12 cellular contexts compared by ENCODE assay signal in genomic region chr4:152462047-152462446, GRCh38.
DNase-seq lines count a peak whose midpoint lies in the region; ATAC-seq, FAIRE-seq and TF ChIP-seq lines count a peak whose summit lies in the region.
"Had no signal": no experiment of that assay in that cellular context is flagged by ENCODE, and none has a peak within 500 bp of the region (broad histone marks: within the 10 kb centered on the region; RNA-seq: fewer than 3 reads in every experiment).

No MANE protein-coding gene starts in this region.

- TF ChIP-seq EP300 in HepG2 (IDR thresholded peaks at IDR 0.05; ENCODE audit: low read depth in 2 of 2, low read length in 2 of 2) (no peak), HepG2 (CRISPR knock-in tag; IDR thresholded peaks at IDR 0.05; ENCODE audit: borderline replicate concordance) (no peak), SK-N-SH (IDR thresholded peaks at IDR 0.05; ENCODE audit: borderline replicate concordance in 1 of 2, low read depth in 1 of 2, low read length in 1 of 2) (no peak), sigmoid colon (IDR thresholded peaks at IDR 0.05) (no peak)

- H3K4me1 ChIP-seq in HepG2 (ENCODE audit: insufficient read depth, low read length) (peaks cover 53% of the 10 kb centered on the region), SK-N-SH (ENCODE audit: control insufficient read depth in 1 of 2, insufficient read depth in 2 of 2, low read depth in 1 of 2, low read length in 1 of 2) (peaks cover 2 to 12% of the 10 kb centered on the region in 2 experiments; a peak in 2 of 4 replicates), ascending aorta (no peaks in the 10 kb centered on the region), sigmoid colon (no peaks in the 10 kb centered on the region)

- H3K9me3 ChIP-seq in HepG2 (ENCODE audit: low read length): no peaks in the 10 kb centered on the region
- H3K9me3 ChIP-seq in SK-N-SH: no peaks in the 10 kb centered on the region
- H3K9me3 ChIP-seq in ascending aorta: no peaks in the 10 kb centered on the region
- no peaks in the 10 kb centered on the region for H3K9me3 ChIP-seq in sigmoid colon

- no peaks in the 10 kb centered on the region for H3F3A ChIP-seq in SK-N-SH (replicated peaks; ENCODE audit: insufficient read depth)

- DNase-seq in HepG2 (ENCODE audit: low spot score) (peak; percentile 26), SK-N-SH (no peak), foreskin fibroblast (no peak), ascending aorta (ENCODE audit: low spot score in 2 of 2) (no peak), sigmoid colon (no peak)
- DNase-seq: amygdala, SW 1271 had no signal

- intact Hi-C loops in HepG2 (cut with micrococcal nuclease; ENCODE audit: unreplicated experiment): loop anchor here (5.0 kb wide), 1 partner anchor 35 kb away; no protein-coding TSS in a partner anchor
- intact Hi-C loops in ascending aorta (cut with DNase I): no loop called here
- intact Hi-C loops in sigmoid colon (cut with DNase I): no loop called here

- H3K79me2 ChIP-seq in HepG2 (ENCODE audit: insufficient read depth, low read length) (peaks cover 25% of the 10 kb centered on the region), SK-N-SH (ENCODE audit: insufficient read depth) (peaks cover 60% of the 10 kb centered on the region)

- TF ChIP-seq CTCF in HepG2 (CRISPR knock-in tag; IDR thresholded peaks at IDR 0.05) (no peak), SK-N-SH (IDR thresholded peaks at IDR 0.05) (no peak), foreskin fibroblast (IDR thresholded peaks at IDR 0.05; ENCODE audit: low read depth, low read length) (no peak), ascending aorta (IDR thresholded peaks at IDR 0.05) (no peak), sigmoid colon (IDR thresholded peaks at IDR 0.05) (no peak)

- POLR2A ChIA-PET in HepG2 (lab: Yijun Ruan, JAX): no interaction called here
- POLR2A ChIA-PET in SK-N-SH (lab: Yijun Ruan, JAX): no interaction called here

- no peak overlapping the region for H3K9ac ChIP-seq in HepG2 (ENCODE audit: insufficient read depth, low read depth, low read length)
- H3K9ac ChIP-seq in SK-N-SH: no peak overlapping the region

- no peaks in the 10 kb centered on the region for H3K27me3 ChIP-seq in HepG2 (ENCODE audit: control insufficient read depth in 1 of 2, insufficient read depth in 2 of 2, low read length in 2 of 2)
- no peaks in the 10 kb centered on the region for H3K27me3 ChIP-seq in SK-N-SH (ENCODE audit: insufficient read depth)
- H3K27me3 ChIP-seq in ascending aorta: no peaks in the 10 kb centered on the region
- no peaks in the 10 kb centered on the region for H3K27me3 ChIP-seq in sigmoid colon

- in situ Hi-C loops in HepG2 (cut with HindIII; ENCODE audit: extremely low pct_ligation_motif_present, low pct_unique_long_range_greater_than_20kb): no loop called here

- no TSS peak for BruUV-seq in HepG2 (replicated peaks; lab: Mats Ljungman, UMichigan)

- H3K4me2 ChIP-seq in HepG2 (ENCODE audit: low read depth, low read length) (peak overlapping the region; percentile 21; the same call in 1 of the 2 replicates), SK-N-SH (no peak overlapping the region)

- FAIRE-seq in HepG2 (lab: Jason Lieb, UNC): no peak
- FAIRE-seq: frontal cortex, G401.6 had no signal

- no peak overlapping the region for H2AFZ ChIP-seq in HepG2 (ENCODE audit: low read length)
- no peak overlapping the region for H2AFZ ChIP-seq in SK-N-SH (ENCODE audit: low read depth)

- TF ChIP-seq RAD21 in HepG2 (CRISPR knock-in tag; IDR thresholded peaks at IDR 0.05) (no peak), SK-N-SH (IDR thresholded peaks at IDR 0.05; ENCODE audit: low read length) (no peak)

- ATAC-seq in GM18861 (IDR thresholded peaks at IDR 0.05; ENCODE audit: unreplicated experiment): peak; percentile 64
- ATAC-seq in GM21786 (IDR thresholded peaks at IDR 0.05; ENCODE audit: unreplicated experiment): peak; percentile 73
- ATAC-seq in HG03565 (IDR thresholded peaks at IDR 0.05; ENCODE audit: unreplicated experiment): peak; percentile 56
- peak; percentile 66; the same call in 2 of the 3 replicates for ATAC-seq in HepG2

- H3K36me3 ChIP-seq in HepG2 (replicated peaks in 1 of 2; ENCODE audit: control insufficient read depth in 1 of 2, insufficient read depth in 2 of 2, low read length in 2 of 2) (no peaks in the 10 kb centered on the region), SK-N-SH (replicated peaks in 1 of 2; ENCODE audit: control insufficient read depth in 1 of 2, insufficient read depth in 2 of 2, low read length in 1 of 2) (no peaks in the 10 kb centered on the region), ascending aorta (no peaks in the 10 kb centered on the region), sigmoid colon (no peaks in the 10 kb centered on the region)

- CTCF ChIA-PET in HepG2 (lab: Yijun Ruan, JAX; ENCODE audit: low intra/inter-chr PET ratio, low total read pairs): no interaction called here
- CTCF ChIA-PET in SK-N-SH (lab: Yijun Ruan, JAX): interaction anchor here (0.7 to 1.2 kb wide), 3 partner anchors 10 to 113 kb away, joined by 3 to 4 read pairs (median 3); no protein-coding TSS in a partner anchor

- no peak overlapping the region for H3K27ac ChIP-seq in HepG2 (ENCODE audit: extremely low read length, insufficient read depth, low read length)
- peak overlapping the region in 1 of 2 experiments; percentile 41; a peak in 2 of 4 replicates for H3K27ac ChIP-seq in SK-N-SH (ENCODE audit: low read depth in 2 of 2, low read length in 1 of 2)
- H3K27ac ChIP-seq in ascending aorta: no peak overlapping the region
- H3K27ac ChIP-seq in sigmoid colon: no peak overlapping the region

- no peaks in the 10 kb centered on the region for H3K9me2 ChIP-seq in SK-N-SH

- H3K4me3 ChIP-seq in HepG2 (replicated peaks in 1 of 3; ENCODE audit: insufficient read depth in 1 of 3, low read depth in 2 of 3, low read length in 3 of 3): no peak overlapping the region
- no peak overlapping the region for H3K4me3 ChIP-seq in SK-N-SH (ENCODE audit: low read depth in 2 of 2, low read length in 1 of 2)
- no peak overlapping the region for H3K4me3 ChIP-seq in foreskin fibroblast (ENCODE audit: low read depth in 1 of 2, low read length in 2 of 2)
- no peak overlapping the region for H3K4me3 ChIP-seq in ascending aorta
- no peak overlapping the region for H3K4me3 ChIP-seq in sigmoid colon

- TF ChIP-seq POLR2A in HepG2 (IDR thresholded peaks at IDR 0.05; ENCODE audit: insufficient read depth in 1 of 2, low read depth in 2 of 2, low read length in 2 of 2): no peak
- TF ChIP-seq POLR2A in sigmoid colon (IDR thresholded peaks at IDR 0.05): no peak

- H4K20me1 ChIP-seq in HepG2 (ENCODE audit: insufficient read depth, low read length) (no peaks in the 10 kb centered on the region), SK-N-SH (ENCODE audit: insufficient read depth) (no peaks in the 10 kb centered on the region)

- 71% methylated on average over 2 of the region's 2 CpGs for WGBS in HepG2 (ENCODE audit: low lambda C conversion rate)
- 96% methylated on average over 2 of the region's 2 CpGs for WGBS in SK-N-SH (ENCODE audit: low lambda C conversion rate)
- WGBS in sigmoid colon, 2 donors: 67 to 70% methylated on average over 2 of the region's 2 CpGs

TF ChIP-seq in HepG2, 621 proteins besides CTCF, POLR2A, EP300 and RAD21 (continues in another document):
- TF ChIP-seq FOXP4 (CRISPR knock-in tag; IDR thresholded peaks at IDR 0.05) (peak; percentile 59), SALL1 (CRISPR knock-in tag; IDR thresholded peaks at IDR 0.05) (0 out of 2 replicates have a peak, but pooled peaks have one; percentile 16), HDAC6 (IDR thresholded peaks at IDR 0.05; ENCODE audit: low read depth, low read length) (no peak)

TF ChIP-seq in SK-N-SH, 30 proteins besides CTCF, POLR2A, EP300 and RAD21 (continues in another document):
- TF ChIP-seq GATA2 (CRISPR knock-in tag; IDR thresholded peaks at IDR 0.05) (no peak), USF2 (IDR thresholded peaks at IDR 0.05; ENCODE audit: borderline replicate concordance, low read depth, low read length) (no peak), POLR2AphosphoS5 (IDR thresholded peaks at IDR 0.05; ENCODE audit: low read depth, low read length) (no peak)
- TF ChIP-seq, protein P1, sequence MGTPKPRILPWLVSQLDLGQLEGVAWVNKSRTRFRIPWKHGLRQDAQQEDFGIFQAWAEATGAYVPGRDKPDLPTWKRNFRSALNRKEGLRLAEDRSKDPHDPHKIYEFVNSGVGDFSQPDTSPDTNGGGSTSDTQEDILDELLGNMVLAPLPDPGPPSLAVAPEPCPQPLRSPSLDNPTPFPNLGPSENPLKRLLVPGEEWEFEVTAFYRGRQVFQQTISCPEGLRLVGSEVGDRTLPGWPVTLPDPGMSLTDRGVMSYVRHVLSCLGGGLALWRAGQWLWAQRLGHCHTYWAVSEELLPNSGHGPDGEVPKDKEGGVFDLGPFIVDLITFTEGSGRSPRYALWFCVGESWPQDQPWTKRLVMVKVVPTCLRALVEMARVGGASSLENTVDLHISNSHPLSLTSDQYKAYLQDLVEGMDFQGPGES (IDR thresholded peaks at IDR 0.05; ENCODE audit: low read depth, low read length): no peak
